29 cellular contexts compared by ENCODE assay signal in the genomic region with DNA sequence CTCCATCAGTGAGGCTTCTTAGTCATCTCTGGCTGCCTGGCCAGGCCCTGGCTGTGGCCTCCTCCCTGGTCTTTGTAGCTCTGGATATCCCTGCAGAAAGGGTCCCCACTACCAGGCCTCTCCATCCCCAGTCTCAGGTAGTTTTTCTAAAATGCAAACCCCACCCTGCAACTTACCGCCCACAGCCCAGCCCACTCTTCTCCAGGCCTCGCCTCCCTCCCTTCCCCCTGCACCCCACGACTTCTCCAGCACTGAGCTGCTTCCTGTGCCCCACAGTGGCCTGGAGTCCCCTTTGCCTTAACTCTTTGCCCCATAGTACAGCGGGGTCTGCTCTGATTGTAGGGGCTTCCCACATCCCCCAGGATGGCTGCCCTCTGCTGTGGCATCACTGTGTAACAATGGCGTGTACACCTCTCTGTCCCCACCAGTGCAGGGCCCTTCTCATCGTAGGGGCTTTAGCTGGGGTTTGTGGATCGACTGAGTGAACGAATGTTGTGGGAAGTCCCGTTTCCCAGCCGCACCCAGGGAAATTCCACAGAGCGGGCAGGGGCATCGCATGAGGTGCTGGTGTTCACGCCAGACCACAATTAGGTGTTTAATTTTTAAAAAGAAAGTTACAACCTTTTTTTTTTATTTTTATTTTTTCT.
"Had no signal": no experiment of that assay in that cellular context is flagged by ENCODE, and none has a peak within 500 bp of the region (broad histone marks: within the 10 kb centered on the region; RNA-seq: fewer than 3 reads in every experiment).

No MANE protein-coding gene starts in this region.

- H3K4me3 Mint-ChIP-seq: activated CD4-positive, alpha-beta memory T cell treated with anti-CD3 and anti-CD28 coated beads, Interleukin-2, amount 10 ng/mL, durations not matched to agents 7 days and 5 days; activated naive CD8-positive, alpha-beta T cell treated with anti-CD3 and anti-CD28 coated beads, Interleukin-2, amount 50 U/mL, for 24 hours; activated T-cell treated with anti-CD3 and anti-CD28 coated beads, Interleukin-2, amount 50 U/mL, for 24 hours; naive B cell; nephron progenitor cell; stimulated activated naive B cell treated with anti-CD40 and anti-IgM and Interleukin-4, amounts not matched to agents 10 μg/mL and 1 μg/mL and 100 μg/mL, for 72 hours; T-helper 1 cell treated with Interleukin-12 subunit alpha and Interleukin-12 subunit beta and Interleukin-4 antibody, amounts not matched to agents 30 μg/mL and 1 μg/mL, for 36 hours had no signal

- H3K9me3 Mint-ChIP-seq: activated CD4-positive, alpha-beta memory T cell treated with anti-CD3 and anti-CD28 coated beads, Interleukin-2, amount 10 ng/mL, durations not matched to agents 7 days and 5 days; activated naive CD8-positive, alpha-beta T cell treated with anti-CD3 and anti-CD28 coated beads, Interleukin-2, amount 50 U/mL, for 24 hours; activated T-cell treated with anti-CD3 and anti-CD28 coated beads, Interleukin-2, amount 50 U/mL, for 24 hours; naive B cell; nephron progenitor cell; stimulated activated naive B cell treated with anti-CD40 and anti-IgM and Interleukin-4, amounts not matched to agents 10 μg/mL and 1 μg/mL and 100 μg/mL, for 72 hours; T-helper 1 cell treated with Interleukin-12 subunit alpha and Interleukin-12 subunit beta and Interleukin-4 antibody, amounts not matched to agents 30 μg/mL and 1 μg/mL, for 36 hours had no signal

- H3K4me2 ChIP-seq: smooth muscle cell had no signal

- H3K9me3 ChIP-seq: esophagus squamous epithelium, right atrium auricular region, suprapubic skin, tibial artery had no signal

- H3K4me3 ChIP-seq: esophagus squamous epithelium, right atrium auricular region, smooth muscle cell, suprapubic skin, tibial artery had no signal

- H3K27me3 Mint-ChIP-seq: activated CD4-positive, alpha-beta memory T cell treated with anti-CD3 and anti-CD28 coated beads, Interleukin-2, amount 10 ng/mL, durations not matched to agents 7 days and 5 days; activated naive CD8-positive, alpha-beta T cell treated with anti-CD3 and anti-CD28 coated beads, Interleukin-2, amount 50 U/mL, for 24 hours; activated T-cell treated with anti-CD3 and anti-CD28 coated beads, Interleukin-2, amount 50 U/mL, for 24 hours; naive B cell; stimulated activated naive B cell treated with anti-CD40 and anti-IgM and Interleukin-4, amounts not matched to agents 10 μg/mL and 1 μg/mL and 100 μg/mL, for 72 hours had no signal

- H3K27ac ChIP-seq: epithelial cell of prostate, right atrium auricular region, suprapubic skin, tibial artery, WERI-Rb-1 had no signal

- ATAC-seq: activated CD4-positive, CD25-positive, alpha-beta regulatory T cell treated with anti-CD3 and anti-CD28 coated beads, Interleukin-2, amount 50 U/mL, for 24 hours; activated naive CD8-positive, alpha-beta T cell treated with anti-CD3 and anti-CD28 coated beads, Interleukin-2, amount 50 U/mL, for 24 hours; left cardiac atrium; left ventricle myocardium superior; stimulated activated naive B cell treated with anti-CD40 and anti-IgM and Interleukin-4, amounts not matched to agents 10 μg/mL and 1 μg/mL and 100 μg/mL, for 72 hours had no signal

- H3K27ac Mint-ChIP-seq: activated CD4-positive, alpha-beta memory T cell treated with anti-CD3 and anti-CD28 coated beads, Interleukin-2, amount 10 ng/mL, durations not matched to agents 7 days and 5 days; activated naive CD8-positive, alpha-beta T cell treated with anti-CD3 and anti-CD28 coated beads, Interleukin-2, amount 50 U/mL, for 24 hours; activated T-cell treated with anti-CD3 and anti-CD28 coated beads, Interleukin-2, amount 50 U/mL, for 24 hours; stimulated activated naive B cell treated with anti-CD40 and anti-IgM and Interleukin-4, amounts not matched to agents 10 μg/mL and 1 μg/mL and 100 μg/mL, for 72 hours; T-helper 1 cell treated with Interleukin-12 subunit alpha and Interleukin-12 subunit beta and Interleukin-4 antibody, amounts not matched to agents 30 μg/mL and 1 μg/mL, for 36 hours had no signal

- H3K4me1 Mint-ChIP-seq: activated CD4-positive, alpha-beta memory T cell treated with anti-CD3 and anti-CD28 coated beads, Interleukin-2, amount 10 ng/mL, durations not matched to agents 7 days and 5 days; activated naive CD8-positive, alpha-beta T cell treated with anti-CD3 and anti-CD28 coated beads, Interleukin-2, amount 50 U/mL, for 24 hours; stimulated activated naive B cell treated with anti-CD40 and anti-IgM and Interleukin-4, amounts not matched to agents 10 μg/mL and 1 μg/mL and 100 μg/mL, for 72 hours had no signal

- DNase-seq: activated CD4-positive, alpha-beta memory T cell treated with anti-CD3 and anti-CD28 coated beads, Interleukin-2, amount 10 ng/mL, durations not matched to agents 7 days and 5 days; activated CD4-positive, alpha-beta T cell treated with anti-CD3 and anti-CD28 coated beads for 48 hours; activated CD8-positive, alpha-beta memory T cell treated with anti-CD3 and anti-CD28 coated beads, Interleukin-2, amount 50 U/mL, for 48 hours; activated gamma-delta T cell treated with Interleukin-2 at 50 U/mL for 16 hours; activated naive CD4-positive, alpha-beta T cell treated with anti-CD3 and anti-CD28 coated beads, Interleukin-2, amount 50 U/mL, for 16 hours; activated naive CD8-positive, alpha-beta T cell treated with anti-CD3 and anti-CD28 coated beads, Interleukin-2, amount 50 U/mL, for 24 hours; activated T-cell treated with anti-CD3 and anti-CD28 coated beads, Interleukin-2, amount 50 U/mL, for 24 hours; amygdala; effector CD4-positive, alpha-beta T cell; esophagus squamous epithelium; foreskin melanocyte; left cardiac atrium; left ventricle myocardium superior; naive B cell; nephron progenitor cell; occipital lobe; stimulated activated CD4-positive, alpha-beta T cell treated with anti-CD3 and anti-CD28 coated beads, Interleukin-1b, Interleukin-23, amount 100 ng/mL, for 48 hours; stimulated activated CD4-positive, alpha-beta T cell treated with anti-CD3 and anti-CD28 coated beads, Interleukin-4, amount 100 ng/mL, for 4 hours; stimulated activated CD8-positive, alpha-beta memory T cell treated with anti-CD3 and anti-CD28 coated beads, Interleukin-4, amount 100 ng/mL, for 48 hours; stimulated activated naive B cell treated with anti-CD40 and anti-IgM and Interleukin-4, amounts not matched to agents 10 μg/mL and 1 μg/mL and 100 μg/mL, for 72 hours; T1000; tibial artery; WERI-Rb-1 had no signal

- H3K27me3 ChIP-seq: esophagus squamous epithelium, right atrium auricular region, suprapubic skin, tibial artery had no signal
